In the genomic region with DNA sequence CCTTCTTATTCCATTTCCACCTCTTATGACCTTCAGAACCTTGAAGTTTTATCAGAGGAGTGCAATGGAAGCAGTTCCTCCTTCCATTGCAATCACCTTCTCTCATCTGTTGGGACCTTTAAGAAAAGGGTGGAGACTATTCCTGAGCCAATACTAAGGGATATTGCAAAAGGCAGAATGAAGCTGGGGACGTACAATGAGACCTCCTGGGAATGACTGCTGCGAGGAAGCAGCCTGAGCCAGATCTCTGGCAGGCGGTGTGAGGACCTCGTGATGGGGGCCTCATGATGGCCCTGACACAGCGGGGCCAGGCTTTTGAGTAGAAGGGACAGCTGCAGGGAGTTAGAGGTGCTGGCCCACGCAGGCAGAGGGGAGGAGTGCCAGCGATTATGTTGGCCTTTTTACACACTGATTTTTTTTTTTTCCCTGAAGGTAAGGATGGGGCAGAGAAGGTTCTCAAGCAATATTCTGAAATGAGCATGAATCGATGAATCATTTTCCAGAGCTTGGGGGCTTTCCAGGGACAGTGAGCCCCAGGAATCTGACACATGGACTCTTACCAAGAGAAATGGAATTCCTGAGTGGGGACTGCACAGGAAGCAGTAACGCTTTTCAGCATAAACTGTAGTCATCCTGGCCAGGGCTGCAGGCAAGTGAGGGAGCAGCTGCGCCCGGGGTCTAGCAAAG, we compare ENCODE assay signal across 1 cellular context.
TF ChIP-seq lines count a peak whose summit lies in the region.

No MANE protein-coding gene starts in this region.

TF ChIP-seq in K562, 482 proteins besides CTCF, POLR2A, EP300 and RAD21 (continued from another document and continues in another):
- TF ChIP-seq ETV6 (IDR thresholded peaks at IDR 0.05; ENCODE audit: borderline replicate concordance in 1 of 2, low read depth in 2 of 2, low read length in 1 of 2): no peak
- TF ChIP-seq ETV6 (CRISPR knock-in tag; IDR thresholded peaks at IDR 0.05; ENCODE audit: borderline replicate concordance): no peak
- no peak for TF ChIP-seq SIN3B (IDR thresholded peaks at IDR 0.05; ENCODE audit: low read depth)
- no peak for TF ChIP-seq CCNT2 (IDR thresholded peaks at IDR 0.05; ENCODE audit: borderline replicate concordance, extremely low read depth, insufficient read length, low read depth, low read length)
- TF ChIP-seq, protein P1, sequence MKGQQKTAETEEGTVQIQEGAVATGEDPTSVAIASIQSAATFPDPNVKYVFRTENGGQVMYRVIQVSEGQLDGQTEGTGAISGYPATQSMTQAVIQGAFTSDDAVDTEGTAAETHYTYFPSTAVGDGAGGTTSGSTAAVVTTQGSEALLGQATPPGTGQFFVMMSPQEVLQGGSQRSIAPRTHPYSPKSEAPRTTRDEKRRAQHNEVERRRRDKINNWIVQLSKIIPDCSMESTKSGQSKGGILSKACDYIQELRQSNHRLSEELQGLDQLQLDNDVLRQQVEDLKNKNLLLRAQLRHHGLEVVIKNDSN (CRISPR knock-in tag; IDR thresholded peaks at IDR 0.05): no peak
- no peak for TF ChIP-seq SUPT5H (IDR thresholded peaks at IDR 0.05)
- TF ChIP-seq MED1 (CRISPR knock-in tag; IDR thresholded peaks at IDR 0.05; ENCODE audit: borderline replicate concordance): no peak
- peak; percentile 27; the same call in 1 of the 2 replicates for TF ChIP-seq JUND (IDR thresholded peaks at IDR 0.05; ENCODE audit: borderline replicate concordance, low read depth, low read length)
- peak; percentile 21; the same call in 1 of the 3 replicates for TF ChIP-seq JUND (tag; IDR thresholded peaks at IDR 0.05; ENCODE audit: borderline replicate concordance, low read depth, low read length)
- peak; percentile 46; the same call in 1 of the 2 replicates for TF ChIP-seq MTA2 (IDR thresholded peaks at IDR 0.05; ENCODE audit: low read depth)
- no peak for TF ChIP-seq ZNF347 (CRISPR knock-in tag; IDR thresholded peaks at IDR 0.05; ENCODE audit: low read depth)
- TF ChIP-seq, protein P2, sequence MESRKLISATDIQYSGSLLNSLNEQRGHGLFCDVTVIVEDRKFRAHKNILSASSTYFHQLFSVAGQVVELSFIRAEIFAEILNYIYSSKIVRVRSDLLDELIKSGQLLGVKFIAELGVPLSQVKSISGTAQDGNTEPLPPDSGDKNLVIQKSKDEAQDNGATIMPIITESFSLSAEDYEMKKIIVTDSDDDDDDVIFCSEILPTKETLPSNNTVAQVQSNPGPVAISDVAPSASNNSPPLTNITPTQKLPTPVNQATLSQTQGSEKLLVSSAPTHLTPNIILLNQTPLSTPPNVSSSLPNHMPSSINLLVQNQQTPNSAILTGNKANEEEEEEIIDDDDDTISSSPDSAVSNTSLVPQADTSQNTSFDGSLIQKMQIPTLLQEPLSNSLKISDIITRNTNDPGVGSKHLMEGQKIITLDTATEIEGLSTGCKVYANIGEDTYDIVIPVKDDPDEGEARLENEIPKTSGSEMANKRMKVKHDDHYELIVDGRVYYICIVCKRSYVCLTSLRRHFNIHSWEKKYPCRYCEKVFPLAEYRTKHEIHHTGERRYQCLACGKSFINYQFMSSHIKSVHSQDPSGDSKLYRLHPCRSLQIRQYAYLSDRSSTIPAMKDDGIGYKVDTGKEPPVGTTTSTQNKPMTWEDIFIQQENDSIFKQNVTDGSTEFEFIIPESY (CRISPR knock-in tag; IDR thresholded peaks at IDR 0.05): no peak
- 0 out of 2 replicates have a peak, but pooled peaks have one; percentile 11 for TF ChIP-seq JUN (IDR thresholded peaks at IDR 0.05; ENCODE audit: borderline replicate concordance, low read depth, low read length)
- no peak for TF ChIP-seq JUN (CRISPR knock-in tag; IDR thresholded peaks at IDR 0.05; ENCODE audit: borderline replicate concordance)
- peak; percentile 36; the same call in 1 of the 2 replicates for TF ChIP-seq SMARCE1 (IDR thresholded peaks at IDR 0.05)
- TF ChIP-seq NONO (IDR thresholded peaks at IDR 0.05; ENCODE audit: low read depth in 2 of 2, low read length in 1 of 2): no peak
- TF ChIP-seq, protein P3, sequence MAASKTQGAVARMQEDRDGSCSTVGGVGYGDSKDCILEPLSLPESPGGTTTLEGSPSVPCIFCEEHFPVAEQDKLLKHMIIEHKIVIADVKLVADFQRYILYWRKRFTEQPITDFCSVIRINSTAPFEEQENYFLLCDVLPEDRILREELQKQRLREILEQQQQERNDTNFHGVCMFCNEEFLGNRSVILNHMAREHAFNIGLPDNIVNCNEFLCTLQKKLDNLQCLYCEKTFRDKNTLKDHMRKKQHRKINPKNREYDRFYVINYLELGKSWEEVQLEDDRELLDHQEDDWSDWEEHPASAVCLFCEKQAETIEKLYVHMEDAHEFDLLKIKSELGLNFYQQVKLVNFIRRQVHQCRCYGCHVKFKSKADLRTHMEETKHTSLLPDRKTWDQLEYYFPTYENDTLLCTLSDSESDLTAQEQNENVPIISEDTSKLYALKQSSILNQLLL (CRISPR knock-in tag; IDR thresholded peaks at IDR 0.05; ENCODE audit: borderline replicate concordance): no peak
- peak in 1 of 2 experiments; percentile 61; a peak in 1 of 4 replicates for TF ChIP-seq TRIM24 (IDR thresholded peaks at IDR 0.05)
- TF ChIP-seq ARID1B (IDR thresholded peaks at IDR 0.05): peak; percentile 80
- no peak for TF ChIP-seq SNRNP70 (optimal IDR thresholded peaks at IDR 0.05; ENCODE audit: low read depth, low read length)
- TF ChIP-seq, protein P4, sequence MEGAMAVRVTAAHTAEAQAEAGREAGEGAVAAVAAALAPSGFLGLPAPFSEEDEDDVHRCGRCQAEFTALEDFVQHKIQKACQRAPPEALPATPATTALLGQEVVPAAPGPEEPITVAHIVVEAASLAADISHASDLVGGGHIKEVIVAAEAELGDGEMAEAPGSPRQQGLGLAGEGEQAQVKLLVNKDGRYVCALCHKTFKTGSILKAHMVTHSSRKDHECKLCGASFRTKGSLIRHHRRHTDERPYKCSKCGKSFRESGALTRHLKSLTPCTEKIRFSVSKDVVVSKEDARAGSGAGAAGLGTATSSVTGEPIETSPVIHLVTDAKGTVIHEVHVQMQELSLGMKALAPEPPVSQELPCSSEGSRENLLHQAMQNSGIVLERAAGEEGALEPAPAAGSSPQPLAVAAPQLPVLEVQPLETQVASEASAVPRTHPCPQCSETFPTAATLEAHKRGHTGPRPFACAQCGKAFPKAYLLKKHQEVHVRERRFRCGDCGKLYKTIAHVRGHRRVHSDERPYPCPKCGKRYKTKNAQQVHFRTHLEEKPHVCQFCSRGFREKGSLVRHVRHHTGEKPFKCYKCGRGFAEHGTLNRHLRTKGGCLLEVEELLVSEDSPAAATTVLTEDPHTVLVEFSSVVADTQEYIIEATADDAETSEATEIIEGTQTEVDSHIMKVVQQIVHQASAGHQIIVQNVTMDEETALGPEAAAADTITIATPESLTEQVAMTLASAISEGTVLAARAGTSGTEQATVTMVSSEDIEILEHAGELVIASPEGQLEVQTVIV (CRISPR knock-in tag; IDR thresholded peaks at IDR 0.05; ENCODE audit: borderline replicate concordance): no peak
- no peak for TF ChIP-seq TEAD2 (tag; IDR thresholded peaks at IDR 0.05)
- TF ChIP-seq NCOR1 (IDR thresholded peaks at IDR 0.05): peak; percentile 28; the same call in 1 of the 2 replicates
- TF ChIP-seq, protein P5, sequence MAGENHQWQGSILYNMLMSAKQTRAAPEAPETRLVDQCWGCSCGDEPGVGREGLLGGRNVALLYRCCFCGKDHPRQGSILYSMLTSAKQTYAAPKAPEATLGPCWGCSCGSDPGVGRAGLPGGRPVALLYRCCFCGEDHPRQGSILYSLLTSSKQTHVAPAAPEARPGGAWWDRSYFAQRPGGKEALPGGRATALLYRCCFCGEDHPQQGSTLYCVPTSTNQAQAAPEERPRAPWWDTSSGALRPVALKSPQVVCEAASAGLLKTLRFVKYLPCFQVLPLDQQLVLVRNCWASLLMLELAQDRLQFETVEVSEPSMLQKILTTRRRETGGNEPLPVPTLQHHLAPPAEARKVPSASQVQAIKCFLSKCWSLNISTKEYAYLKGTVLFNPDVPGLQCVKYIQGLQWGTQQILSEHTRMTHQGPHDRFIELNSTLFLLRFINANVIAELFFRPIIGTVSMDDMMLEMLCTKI (IDR thresholded peaks at IDR 0.05; ENCODE audit: partially characterized antibody): no peak
- TF ChIP-seq PRMT5 (CRISPR knock-in tag; IDR thresholded peaks at IDR 0.05): no peak
- TF ChIP-seq, protein P6, sequence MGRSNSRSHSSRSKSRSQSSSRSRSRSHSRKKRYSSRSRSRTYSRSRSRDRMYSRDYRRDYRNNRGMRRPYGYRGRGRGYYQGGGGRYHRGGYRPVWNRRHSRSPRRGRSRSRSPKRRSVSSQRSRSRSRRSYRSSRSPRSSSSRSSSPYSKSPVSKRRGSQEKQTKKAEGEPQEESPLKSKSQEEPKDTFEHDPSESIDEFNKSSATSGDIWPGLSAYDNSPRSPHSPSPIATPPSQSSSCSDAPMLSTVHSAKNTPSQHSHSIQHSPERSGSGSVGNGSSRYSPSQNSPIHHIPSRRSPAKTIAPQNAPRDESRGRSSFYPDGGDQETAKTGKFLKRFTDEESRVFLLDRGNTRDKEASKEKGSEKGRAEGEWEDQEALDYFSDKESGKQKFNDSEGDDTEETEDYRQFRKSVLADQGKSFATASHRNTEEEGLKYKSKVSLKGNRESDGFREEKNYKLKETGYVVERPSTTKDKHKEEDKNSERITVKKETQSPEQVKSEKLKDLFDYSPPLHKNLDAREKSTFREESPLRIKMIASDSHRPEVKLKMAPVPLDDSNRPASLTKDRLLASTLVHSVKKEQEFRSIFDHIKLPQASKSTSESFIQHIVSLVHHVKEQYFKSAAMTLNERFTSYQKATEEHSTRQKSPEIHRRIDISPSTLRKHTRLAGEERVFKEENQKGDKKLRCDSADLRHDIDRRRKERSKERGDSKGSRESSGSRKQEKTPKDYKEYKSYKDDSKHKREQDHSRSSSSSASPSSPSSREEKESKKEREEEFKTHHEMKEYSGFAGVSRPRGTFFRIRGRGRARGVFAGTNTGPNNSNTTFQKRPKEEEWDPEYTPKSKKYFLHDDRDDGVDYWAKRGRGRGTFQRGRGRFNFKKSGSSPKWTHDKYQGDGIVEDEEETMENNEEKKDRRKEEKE (IDR thresholded peaks at IDR 0.05; ENCODE audit: borderline replicate concordance in 1 of 2, control insufficient read depth in 1 of 2, low read depth in 2 of 2, low read length in 1 of 2): no peak
- TF ChIP-seq, protein P7, sequence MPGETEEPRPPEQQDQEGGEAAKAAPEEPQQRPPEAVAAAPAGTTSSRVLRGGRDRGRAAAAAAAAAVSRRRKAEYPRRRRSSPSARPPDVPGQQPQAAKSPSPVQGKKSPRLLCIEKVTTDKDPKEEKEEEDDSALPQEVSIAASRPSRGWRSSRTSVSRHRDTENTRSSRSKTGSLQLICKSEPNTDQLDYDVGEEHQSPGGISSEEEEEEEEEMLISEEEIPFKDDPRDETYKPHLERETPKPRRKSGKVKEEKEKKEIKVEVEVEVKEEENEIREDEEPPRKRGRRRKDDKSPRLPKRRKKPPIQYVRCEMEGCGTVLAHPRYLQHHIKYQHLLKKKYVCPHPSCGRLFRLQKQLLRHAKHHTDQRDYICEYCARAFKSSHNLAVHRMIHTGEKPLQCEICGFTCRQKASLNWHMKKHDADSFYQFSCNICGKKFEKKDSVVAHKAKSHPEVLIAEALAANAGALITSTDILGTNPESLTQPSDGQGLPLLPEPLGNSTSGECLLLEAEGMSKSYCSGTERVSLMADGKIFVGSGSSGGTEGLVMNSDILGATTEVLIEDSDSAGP (CRISPR knock-in tag; IDR thresholded peaks at IDR 0.05): no peak; the same call in 1 of the 2 replicates
- TF ChIP-seq, protein P8, sequence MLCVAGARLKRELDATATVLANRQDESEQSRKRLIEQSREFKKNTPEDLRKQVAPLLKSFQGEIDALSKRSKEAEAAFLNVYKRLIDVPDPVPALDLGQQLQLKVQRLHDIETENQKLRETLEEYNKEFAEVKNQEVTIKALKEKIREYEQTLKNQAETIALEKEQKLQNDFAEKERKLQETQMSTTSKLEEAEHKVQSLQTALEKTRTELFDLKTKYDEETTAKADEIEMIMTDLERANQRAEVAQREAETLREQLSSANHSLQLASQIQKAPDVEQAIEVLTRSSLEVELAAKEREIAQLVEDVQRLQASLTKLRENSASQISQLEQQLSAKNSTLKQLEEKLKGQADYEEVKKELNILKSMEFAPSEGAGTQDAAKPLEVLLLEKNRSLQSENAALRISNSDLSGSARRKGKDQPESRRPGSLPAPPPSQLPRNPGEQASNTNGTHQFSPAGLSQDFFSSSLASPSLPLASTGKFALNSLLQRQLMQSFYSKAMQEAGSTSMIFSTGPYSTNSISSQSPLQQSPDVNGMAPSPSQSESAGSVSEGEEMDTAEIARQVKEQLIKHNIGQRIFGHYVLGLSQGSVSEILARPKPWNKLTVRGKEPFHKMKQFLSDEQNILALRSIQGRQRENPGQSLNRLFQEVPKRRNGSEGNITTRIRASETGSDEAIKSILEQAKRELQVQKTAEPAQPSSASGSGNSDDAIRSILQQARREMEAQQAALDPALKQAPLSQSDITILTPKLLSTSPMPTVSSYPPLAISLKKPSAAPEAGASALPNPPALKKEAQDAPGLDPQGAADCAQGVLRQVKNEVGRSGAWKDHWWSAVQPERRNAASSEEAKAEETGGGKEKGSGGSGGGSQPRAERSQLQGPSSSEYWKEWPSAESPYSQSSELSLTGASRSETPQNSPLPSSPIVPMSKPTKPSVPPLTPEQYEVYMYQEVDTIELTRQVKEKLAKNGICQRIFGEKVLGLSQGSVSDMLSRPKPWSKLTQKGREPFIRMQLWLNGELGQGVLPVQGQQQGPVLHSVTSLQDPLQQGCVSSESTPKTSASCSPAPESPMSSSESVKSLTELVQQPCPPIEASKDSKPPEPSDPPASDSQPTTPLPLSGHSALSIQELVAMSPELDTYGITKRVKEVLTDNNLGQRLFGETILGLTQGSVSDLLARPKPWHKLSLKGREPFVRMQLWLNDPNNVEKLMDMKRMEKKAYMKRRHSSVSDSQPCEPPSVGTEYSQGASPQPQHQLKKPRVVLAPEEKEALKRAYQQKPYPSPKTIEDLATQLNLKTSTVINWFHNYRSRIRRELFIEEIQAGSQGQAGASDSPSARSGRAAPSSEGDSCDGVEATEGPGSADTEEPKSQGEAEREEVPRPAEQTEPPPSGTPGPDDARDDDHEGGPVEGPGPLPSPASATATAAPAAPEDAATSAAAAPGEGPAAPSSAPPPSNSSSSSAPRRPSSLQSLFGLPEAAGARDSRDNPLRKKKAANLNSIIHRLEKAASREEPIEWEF (CRISPR knock-in tag; IDR thresholded peaks at IDR 0.05): no peak
- TF ChIP-seq LEF1 (IDR thresholded peaks at IDR 0.05): peak; percentile 64; the same call in 1 of the 2 replicates
- TF ChIP-seq, protein P9, sequence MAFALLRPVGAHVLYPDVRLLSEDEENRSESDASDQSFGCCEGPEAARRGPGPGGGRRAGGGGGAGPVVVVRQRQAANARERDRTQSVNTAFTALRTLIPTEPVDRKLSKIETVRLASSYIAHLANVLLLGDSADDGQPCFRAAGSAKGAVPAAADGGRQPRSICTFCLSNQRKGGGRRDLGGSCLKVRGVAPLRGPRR (CRISPR knock-in tag; IDR thresholded peaks at IDR 0.05): no peak
- no peak for TF ChIP-seq EZH2 (IDR thresholded peaks at IDR 0.05; ENCODE audit: borderline replicate concordance, low read depth, low read length)
